Comparison of ENCODE assay signal across 33 cellular contexts in genomic region chr10:15712903-15713302, GRCh38. TPM values are rescaled to one million over a fixed set of nuclear protein-coding genes. Genes with fewer than 3 reads are reported as not detected.
DNase-seq lines count a peak whose midpoint lies in the region; ATAC-seq and TF ChIP-seq lines count a peak whose summit lies in the region.
"Had no signal": no experiment of that assay in that cellular context is flagged by ENCODE, and none has a peak within 500 bp of the region (broad histone marks: within the 10 kb centered on the region; RNA-seq: fewer than 3 reads in every experiment).

No MANE protein-coding gene starts in this region.

- ATAC-seq in HG03439 (IDR thresholded peaks at IDR 0.05; ENCODE audit: unreplicated experiment) = no peak
- no peak for ATAC-seq in GM21515 (IDR thresholded peaks at IDR 0.05; ENCODE audit: unreplicated experiment)
- ATAC-seq: left ventricle myocardium superior, WTC11 had no signal

- TF ChIP-seq CTCF in choroid plexus epithelial cell (conservative IDR thresholded peaks at IDR 0.05; ENCODE audit: low read depth, low read length) (no peak), tibial artery (IDR thresholded peaks at IDR 0.05) (no peak)

- intact Hi-C loops in tibial artery (cut with DNase I; ENCODE audit: low total_unique reads) = no loop called here

- no peaks in the 10 kb centered on the region for H3K9me3 ChIP-seq in tibial artery
- H3K9me3 ChIP-seq: ovary, suprapubic skin, uterus had no signal

- H3K4me1 ChIP-seq in tibial artery = peaks cover 0 to 88% (median 21%) of the 10 kb centered on the region in 4 donors
- H3K4me1 ChIP-seq: suprapubic skin, uterus had no signal

- no peaks in the 10 kb centered on the region for H3K36me3 ChIP-seq in tibial artery
- H3K36me3 ChIP-seq: ovary, suprapubic skin, uterus had no signal

- DNase-seq in ELR (ENCODE audit: low read depth) (peak; percentile 38), RPMI7951 (ENCODE audit: low read depth) (peak; percentile 46), choroid plexus epithelial cell (ENCODE audit: low read depth) (peak; percentile 39), tibial artery (no peak), medulla oblongata (ENCODE audit: extremely low spot score) (no peak)
- DNase-seq: activated CD4-positive, alpha-beta T cell treated with anti-CD3 and anti-CD28 coated beads, Interleukin-2, amount 50 U/mL, for 4 hours; activated naive CD4-positive, alpha-beta T cell treated with anti-CD3 and anti-CD28 coated beads, Interleukin-2, amount 10 ng/mL, durations not matched to agents 7 days and 5 days; DMS53; foreskin melanocyte; GF-D8; left ventricle myocardium superior; NCI-H1092; NCI-H1930; NCI-H226; NCI-H748 treated with DMSO at 0.1 percent for 48 hours; ovary; retina; Right ventricle myocardium superior; small intestine; stimulated activated CD4-positive, alpha-beta T cell treated with anti-CD3 and anti-CD28 coated beads, Interleukin-1b, Interleukin-23, amount 100 ng/mL, for 48 hours; SW 1271; T1000; uterus had no signal

- H3K4me3 ChIP-seq in choroid plexus epithelial cell (ENCODE audit: low read depth, low read length) (no peak overlapping the region), tibial artery (peak overlapping the region in 1 of 2 donors; percentile 5)
- H3K4me3 ChIP-seq: hepatocyte, ovary, suprapubic skin, uterus had no signal

- H3K27me3 ChIP-seq in tibial artery = no peaks in the 10 kb centered on the region
- H3K27me3 ChIP-seq: ovary, uterus had no signal

- H3K27ac ChIP-seq in tibial artery = peak overlapping the region; percentile 94 to 95
- H3K27ac ChIP-seq: epithelial cell of prostate, hepatocyte, KMS-11, ovary, suprapubic skin, uterus had no signal

RNA-seq across cellular contexts. Expression of gene ITGA8, which starts 6.8 kb away (rescaled TPM):
- 6.7 and 7.6 TPM in 2 replicates for total RNA-seq in RPMI7951 (2014; rRNA removed; shearing (Covaris generic))
- total RNA-seq: activated T-helper 1 cell treated with anti-CD3 and anti-CD28 coated beads, Interleukin-12 subunit alpha, Interleukin-12 subunit beta, Interleukin-2, Interleukin-4 antibody, amounts not matched to agents 30 ng/mL and 10 ng/mL and 1 ng/mL, durations not matched to agents 14 hours and 24 hours and 36 hours; astrocyte; OCI-LY7; WTC11 had no signal

Comparison
In these comparisons a context has a peak if more than half of its experiments do, and no peak if none do; other contexts are left out.
1. DNase-seq: peak in ELR (single experiment), RPMI7951 (single experiment) and choroid plexus epithelial cell (single experiment); none in tibial artery (0 of 2) and medulla oblongata (single experiment).